12 cellular contexts compared by ENCODE assay signal in the genomic region with DNA sequence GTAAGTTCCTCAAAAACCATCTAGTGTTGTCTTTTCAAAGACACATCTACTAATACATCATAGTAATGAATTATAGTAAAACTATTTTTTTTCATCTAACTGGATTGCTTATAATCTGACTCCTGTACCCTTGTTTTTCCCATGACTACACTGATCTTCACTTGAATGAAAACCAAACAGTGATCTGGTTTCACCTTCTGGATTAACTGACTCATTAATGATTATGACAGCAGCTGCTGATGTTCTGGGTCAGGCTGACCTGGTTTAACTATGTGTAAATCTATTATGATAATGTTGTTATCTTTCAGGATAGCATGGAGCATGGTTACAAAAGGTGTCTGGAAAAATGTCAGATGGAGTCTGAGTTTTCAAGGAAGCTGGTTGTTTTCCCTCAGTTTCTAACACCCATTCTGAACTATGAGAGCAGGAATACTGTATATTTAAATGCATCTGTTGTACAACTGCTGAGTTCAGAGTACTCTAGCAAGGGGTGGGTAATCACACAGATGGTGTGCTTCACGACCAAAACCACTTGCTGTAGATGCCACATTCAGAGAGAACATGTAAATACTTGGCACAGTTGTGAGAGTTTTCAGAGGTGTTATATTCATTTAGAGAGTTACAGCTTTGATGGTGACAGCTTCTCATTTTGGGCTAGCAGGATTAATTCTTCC.
DNase-seq lines count a peak whose midpoint lies in the region; ATAC-seq lines count a peak whose summit lies in the region.
"Had no signal": no experiment of that assay in that cellular context is flagged by ENCODE, and none has a peak within 500 bp of the region (broad histone marks: within the 10 kb centered on the region; RNA-seq: fewer than 3 reads in every experiment).

No MANE protein-coding gene starts in this region.

- H3K27ac ChIP-seq in caudate nucleus (ENCODE audit: low read depth, low read length): no peak overlapping the region
- H3K27ac ChIP-seq: psoas muscle had no signal

- peak; percentile 53 for ATAC-seq in GM19397 (IDR thresholded peaks at IDR 0.05; ENCODE audit: unreplicated experiment)
- peak; percentile 83 for ATAC-seq in HG03442 (IDR thresholded peaks at IDR 0.05; ENCODE audit: unreplicated experiment)
- ATAC-seq in GM19328 (IDR thresholded peaks at IDR 0.05; ENCODE audit: unreplicated experiment): no peak

- H3K36me3 ChIP-seq in endocrine pancreas (ENCODE audit: control insufficient read depth, insufficient read depth, low read length): no peaks in the 10 kb centered on the region

- H3K4me1 ChIP-seq in endocrine pancreas (ENCODE audit: control insufficient read depth, insufficient read depth, low read length): peaks cover 22% of the 10 kb centered on the region

- H3K9me3 ChIP-seq in endocrine pancreas (ENCODE audit: control insufficient read depth, low read length): no peaks in the 10 kb centered on the region
- H3K9me3 ChIP-seq: psoas muscle had no signal

- H3K9ac ChIP-seq in endocrine pancreas (ENCODE audit: control insufficient read depth, insufficient read depth, low read length): no peak overlapping the region

- DNase-seq in DMS53 treated with DMSO at 0.1 percent for 48 hours (lab: John Stamatoyannopoulos, UW; ENCODE audit: unreplicated experiment) (peak; percentile 71), caudate nucleus (lab: John Stamatoyannopoulos, UW) (no peak), NCI-H226 (no peak), pons (ENCODE audit: low spot score) (no peak)
- DNase-seq: activated T-cell treated with anti-CD3 and anti-CD28 coated beads, Interleukin-2, amount 50 U/mL, for 4 hours; dermis blood vessel endothelial cell; psoas muscle; SIG-M5 had no signal

- peak overlapping the region; percentile 43 for H3K4me3 ChIP-seq in endocrine pancreas (ENCODE audit: control insufficient read depth, insufficient read depth, low read length)
- H3K4me3 ChIP-seq: psoas muscle had no signal

- H3K27me3 ChIP-seq in endocrine pancreas (ENCODE audit: control insufficient read depth, insufficient read depth, low read length): no peaks in the 10 kb centered on the region
